9 cellular contexts compared by ENCODE assay signal in genomic region chr1:223137402-223138100, GRCh38. TPM values are rescaled to one million over a fixed set of nuclear protein-coding genes. Genes with fewer than 3 reads are reported as not detected.
DNase-seq lines count a peak whose midpoint lies in the region; ATAC-seq, FAIRE-seq and TF ChIP-seq lines count a peak whose summit lies in the region.
"Had no signal": no experiment of that assay in that cellular context is flagged by ENCODE, and none has a peak within 500 bp of the region (broad histone marks: within the 10 kb centered on the region; RNA-seq: fewer than 3 reads in every experiment).

No MANE protein-coding gene starts in this region.

- intact Hi-C loops in breast epithelium (cut with DNase I; ENCODE audit: low total_unique reads): loop anchor here (10.0 kb wide), 1 partner anchor 537 kb away; no protein-coding TSS in a partner anchor

- H3K9me3 ChIP-seq in breast epithelium (no peaks in the 10 kb centered on the region), keratinocyte (ENCODE audit: control insufficient read depth, low read depth, low read length) (no peaks in the 10 kb centered on the region), subcutaneous abdominal adipose tissue (ENCODE audit: control insufficient read depth in 5 of 5, low read length in 5 of 5) (no peaks in the 10 kb centered on the region)

- H3K4me3 ChIP-seq in breast epithelium (no peak overlapping the region), keratinocyte (ENCODE audit: control insufficient read depth in 2 of 3, extremely low read depth in 1 of 3, insufficient read depth in 2 of 3, low read depth in 1 of 3, low read length in 3 of 3) (no peak overlapping the region), subcutaneous abdominal adipose tissue (ENCODE audit: low read depth in 1 of 5, low read length in 5 of 5) (no peak overlapping the region)

- ATAC-seq in HG02885 (IDR thresholded peaks at IDR 0.05; ENCODE audit: poor library complexity, unreplicated experiment) (no peak), GM18505 (IDR thresholded peaks at IDR 0.05; ENCODE audit: unreplicated experiment) (no peak), HG02840 (IDR thresholded peaks at IDR 0.05; ENCODE audit: low FRiP score, unreplicated experiment) (no peak)

- H3K27me3 ChIP-seq in breast epithelium (no peaks in the 10 kb centered on the region), keratinocyte (ENCODE audit: control insufficient read depth, extremely low read depth, insufficient read depth, low read length) (no peaks in the 10 kb centered on the region), subcutaneous abdominal adipose tissue (ENCODE audit: control insufficient read depth in 5 of 5, insufficient read depth in 4 of 5, low read length in 5 of 5) (no peaks in the 10 kb centered on the region)

- H3K36me3 ChIP-seq in breast epithelium (no peaks in the 10 kb centered on the region), keratinocyte (ENCODE audit: control insufficient read depth in 2 of 2, extremely low read depth in 1 of 2, insufficient read depth in 2 of 2, low read length in 2 of 2) (no peaks in the 10 kb centered on the region), subcutaneous abdominal adipose tissue (ENCODE audit: control insufficient read depth in 5 of 5, insufficient read depth in 5 of 5, low read length in 5 of 5) (no peaks in the 10 kb centered on the region)

- dilution Hi-C loops in keratinocyte (cut with MboI; ENCODE audit: extremely low pct_ligation_motif_present, low sequenced_read_pairs): no loop called here

- no peaks in the 10 kb centered on the region for H4K20me1 ChIP-seq in keratinocyte (ENCODE audit: control insufficient read depth, extremely low read depth, insufficient read depth, low read length)

- H3K4me1 ChIP-seq in breast epithelium (peaks cover 10 to 25% of the 10 kb centered on the region in 2 donors), keratinocyte (ENCODE audit: control insufficient read depth, extremely low read depth, insufficient read depth, low read length) (peaks cover 32% of the 10 kb centered on the region), subcutaneous abdominal adipose tissue (ENCODE audit: control insufficient read depth in 5 of 5, insufficient read depth in 5 of 5, low read length in 5 of 5) (peaks cover 13 to 68% (median 62%) of the 10 kb centered on the region in 5 donors)

- no peak for TF ChIP-seq POLR2A in breast epithelium (IDR thresholded peaks at IDR 0.05)
- TF ChIP-seq POLR2A in GM18505 (IDR thresholded peaks at IDR 0.05; ENCODE audit: borderline replicate concordance, extremely low read depth, insufficient read depth, insufficient read length): no peak

- no peaks in the 10 kb centered on the region for H3K79me2 ChIP-seq in keratinocyte (ENCODE audit: control insufficient read depth, insufficient read depth, low read length)

- no peak overlapping the region for H2AFZ ChIP-seq in keratinocyte (ENCODE audit: control insufficient read depth, low read length)

- H3K9ac ChIP-seq in keratinocyte (ENCODE audit: control insufficient read depth, extremely low read depth, insufficient read depth, low read length): no peak overlapping the region
- H3K9ac ChIP-seq in subcutaneous abdominal adipose tissue (ENCODE audit: low read length in 5 of 5): no peak overlapping the region

- no peak for TF ChIP-seq CTCF in breast epithelium (IDR thresholded peaks at IDR 0.05)
- TF ChIP-seq CTCF in keratinocyte (optimal IDR thresholded peaks at IDR 0.05 in 1 of 3, IDR thresholded peaks at IDR 0.05 in 1 of 3, conservative IDR thresholded peaks at IDR 0.05 in 1 of 3; ENCODE audit: extremely low read depth in 1 of 3, insufficient read depth in 2 of 3, low read length in 3 of 3): no peak

- peak; percentile 20 for FAIRE-seq in keratinocyte (lab: Jason Lieb, UNC)

- H3K9me1 ChIP-seq in keratinocyte (ENCODE audit: control insufficient read depth, extremely low read depth, insufficient read depth, low read length): peaks cover 2% of the 10 kb centered on the region

- H3K4me2 ChIP-seq in keratinocyte (ENCODE audit: control insufficient read depth, extremely low read depth, insufficient read depth, low read depth, low read length): no peak overlapping the region

- peak; percentile 64 for DNase-seq in HuH-7.5 (ENCODE audit: low spot score)
- peak in 1 of 2 donors; percentile 64 for DNase-seq in breast epithelium (ENCODE audit: low spot score in 2 of 2)
- DNase-seq in keratinocyte (ENCODE audit: low read depth, low spot score): no peak
- DNase-seq in LoVo (ENCODE audit: low spot score): no peak
- DNase-seq: NCI-H1105 had no signal

- H3K27ac ChIP-seq in breast epithelium: peak overlapping the region; percentile 78 to 88
- H3K27ac ChIP-seq in keratinocyte (ENCODE audit: control insufficient read depth, insufficient read depth, low read length): no peak overlapping the region
- H3K27ac ChIP-seq in subcutaneous abdominal adipose tissue (ENCODE audit: low read depth, low read length): peak overlapping the region; percentile 6

RNA-seq across cellular contexts. Expression of gene TLR5, which starts 5.5 kb away (rescaled TPM):
- 10 to 100 TPM; 11.5 to 33.5 (median 16.5) TPM for total RNA-seq in breast epithelium
- 0.69 to 3.2 TPM (median 1.3 TPM) in 3 replicates for polyA plus RNA-seq in keratinocyte
- polyA plus RNA-seq in keratinocyte (2011; ENCODE audit: low read depth): 0.85 TPM
- 0.65 and 1.1 TPM in 2 replicates for polyA plus RNA-seq in keratinocyte (2011; cell fraction: cytosol; rRNA removed)
- polyA plus RNA-seq in keratinocyte (2011; cell fraction: nucleus; rRNA removed): 2.8 and 3.9 TPM in 2 replicates
- 0.40 and 1.8 TPM in 2 replicates for polyA plus RNA-seq in keratinocyte (2012; ENCODE audit: low replicate concordance)
- 0.30 to 4.1 TPM (median 3.7 TPM) in 3 replicates for polyA minus RNA-seq in keratinocyte
- 0.38 TPM for polyA minus RNA-seq in keratinocyte (2011; cell fraction: cytosol; rRNA and poly(A)+ RNA removed)
- polyA minus RNA-seq in keratinocyte (2011; cell fraction: nucleus; rRNA and poly(A)+ RNA removed): 3.0 and 3.7 TPM in 2 replicates
